8 cellular contexts compared by ENCODE assay signal in the genomic region with DNA sequence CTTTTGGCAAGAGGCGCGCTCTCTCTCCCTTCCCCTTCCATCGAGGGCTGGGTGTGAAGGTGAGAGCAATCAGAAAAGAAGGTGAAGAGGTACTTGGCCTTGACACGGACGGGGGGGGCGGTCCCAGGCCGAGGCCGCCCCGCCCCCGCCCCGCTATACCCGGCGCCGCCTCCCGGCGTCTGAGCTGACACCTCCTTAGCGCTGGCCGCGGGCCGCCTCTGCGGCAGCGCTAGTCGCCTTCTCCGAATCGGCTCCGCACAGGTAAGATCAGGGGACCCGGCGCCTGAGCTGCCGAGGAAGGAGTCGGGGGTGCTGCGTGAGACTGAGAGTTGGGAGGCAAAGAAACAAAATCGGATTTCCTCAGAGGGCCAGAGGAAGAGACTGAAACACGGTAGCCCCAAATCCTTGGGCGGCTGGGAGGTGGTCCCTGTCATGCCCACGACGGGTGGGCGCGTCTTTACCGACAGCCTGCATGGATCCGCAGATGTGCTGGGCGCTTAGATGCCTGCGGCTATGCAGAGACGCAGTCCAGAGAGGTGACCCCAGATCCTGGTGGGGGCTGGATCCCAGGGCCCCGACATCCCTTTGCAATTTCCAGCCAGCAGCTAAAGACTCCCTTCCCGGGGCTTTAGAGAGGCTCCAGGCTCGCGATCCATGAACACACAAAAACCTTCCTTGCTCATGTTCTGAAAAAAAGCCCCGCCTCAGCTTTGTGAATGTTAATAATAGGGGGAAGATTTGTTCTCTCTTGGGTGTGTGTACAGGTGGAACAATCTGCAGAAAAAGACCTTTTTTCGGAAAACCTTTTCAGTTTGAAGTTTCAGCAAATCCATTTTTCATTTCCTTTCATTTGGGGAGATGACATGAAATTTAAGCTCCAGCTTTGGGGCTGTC. TPM values are rescaled to one million over a fixed set of nuclear protein-coding genes. Genes with fewer than 3 reads are reported as not detected.
DNase-seq lines count a peak whose midpoint lies in the region; ATAC-seq and TF ChIP-seq lines count a peak whose summit lies in the region.

A gene with protein sequence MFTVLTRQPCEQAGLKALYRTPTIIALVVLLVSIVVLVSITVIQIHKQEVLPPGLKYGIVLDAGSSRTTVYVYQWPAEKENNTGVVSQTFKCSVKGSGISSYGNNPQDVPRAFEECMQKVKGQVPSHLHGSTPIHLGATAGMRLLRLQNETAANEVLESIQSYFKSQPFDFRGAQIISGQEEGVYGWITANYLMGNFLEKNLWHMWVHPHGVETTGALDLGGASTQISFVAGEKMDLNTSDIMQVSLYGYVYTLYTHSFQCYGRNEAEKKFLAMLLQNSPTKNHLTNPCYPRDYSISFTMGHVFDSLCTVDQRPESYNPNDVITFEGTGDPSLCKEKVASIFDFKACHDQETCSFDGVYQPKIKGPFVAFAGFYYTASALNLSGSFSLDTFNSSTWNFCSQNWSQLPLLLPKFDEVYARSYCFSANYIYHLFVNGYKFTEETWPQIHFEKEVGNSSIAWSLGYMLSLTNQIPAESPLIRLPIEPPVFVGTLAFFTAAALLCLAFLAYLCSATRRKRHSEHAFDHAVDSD (plus strand): TSS at position 184 of the 894 bp plus-strand sequence. CDS start 874 bp downstream, outside the sequence.

- no peak within 1 kb of the TSS for H2BK120ac ChIP-seq in mesendoderm (ENCODE audit: low read depth, low read length)

- peaks cover 3% of the 10 kb centered on the region for H3K27me3 ChIP-seq in mesendoderm (ENCODE audit: insufficient read depth, low read length, poor library complexity)

- H2AK5ac ChIP-seq in mesendoderm (ENCODE audit: low read length), result no peak within 1 kb of the TSS

- no peaks in the 10 kb centered on the region for H3K36me3 ChIP-seq in HEK293 (ENCODE audit: control insufficient read depth in 2 of 2, insufficient read depth in 1 of 2, low read length in 2 of 2)
- no peaks in the 10 kb centered on the region for H3K36me3 ChIP-seq in mesendoderm (ENCODE audit: control insufficient read depth, insufficient read depth, low read length)

- peak within 1 kb of the TSS; percentile 63 for H3K56ac ChIP-seq in mesendoderm (ENCODE audit: low read length)

- no peak within 1 kb of the TSS for H3K18ac ChIP-seq in mesendoderm (ENCODE audit: low read length)

- ATAC-seq in GM18867 (IDR thresholded peaks at IDR 0.05; ENCODE audit: unreplicated experiment), result no peak

- H3K79me1 ChIP-seq in mesendoderm (ENCODE audit: low read length), result no peaks in the 10 kb centered on the region

- H2BK15ac ChIP-seq in mesendoderm (replicated peaks; ENCODE audit: low read depth), result no peak within 1 kb of the TSS

- POLR2A ChIA-PET in HEK293 (lab: Yijun Ruan, JAX), result no interaction called here

- no peak for TF ChIP-seq CTCF in HEK293 (tag by site-specific recombination; IDR thresholded peaks at IDR 0.05)

- no peak within 1 kb of the TSS for H4K8ac ChIP-seq in mesendoderm (ENCODE audit: low read depth, low read length)

- H4K5ac ChIP-seq in mesendoderm (ENCODE audit: low read length), result no peak within 1 kb of the TSS

- CTCF ChIA-PET in HEK293 (lab: Yijun Ruan, JAX), result no interaction called here

- H3K9ac ChIP-seq in mesendoderm (ENCODE audit: low read length), result peak within 1 kb of the TSS; percentile 36

- H3K27ac ChIP-seq in HEK293 (ENCODE audit: extremely low read depth, low read depth, low read length) (no peak within 1 kb of the TSS), mesendoderm (ENCODE audit: low read depth, low read length) (no peak within 1 kb of the TSS)

- no CpG with 5 or more reads among the region's 49 CpGs for WGBS in mesendoderm (ENCODE audit: extremely low coverage, insufficient coverage, low lambda C conversion rate)

- no peaks in the 10 kb centered on the region for H3K79me2 ChIP-seq in mesendoderm (ENCODE audit: control insufficient read depth, insufficient read depth, low read length)

- H3K4me1 ChIP-seq in HEK293 (ENCODE audit: control insufficient read depth, insufficient read depth, low read length) (no peaks in the 10 kb centered on the region), mesendoderm (ENCODE audit: control insufficient read depth, low read depth, low read length) (peaks cover 3% of the 10 kb centered on the region)

- H3K4me2 ChIP-seq in mesendoderm (ENCODE audit: low read length), result peak within 1 kb of the TSS; percentile 65

- H3K9me3 ChIP-seq in HEK293 (ENCODE audit: control insufficient read depth, insufficient read depth, low read depth, low read length), result no peaks in the 10 kb centered on the region

- H3K23ac ChIP-seq in mesendoderm (ENCODE audit: low read length), result no peak within 1 kb of the TSS

- H2BK5ac ChIP-seq in mesendoderm (ENCODE audit: low read length), result no peak within 1 kb of the TSS

- no peak within 1 kb of the TSS for H3K4ac ChIP-seq in mesendoderm (ENCODE audit: low read depth, low read length)

- DNase-seq in activated CD4-positive, alpha-beta T cell treated with anti-CD3 and anti-CD28 coated beads, Interleukin-2, amount 50 U/mL, for 1 hour, result peak; percentile 15
- DNase-seq in ecto neural progenitor cell (ENCODE audit: low spot score) (peak; percentile 64), mesendoderm (peak; percentile 71), dedifferentiated amniotic fluid mesenchymal stem cell (ENCODE audit: extremely low spot score) (no peak), globus pallidus (ENCODE audit: low spot score) (no peak)
- peak; percentile 8 to 19 for DNase-seq in stimulated activated CD8-positive, alpha-beta memory T cell treated with anti-CD3 and anti-CD28 coated beads, Interleukin-7, amount 100 ng/mL, for 48 hours (ENCODE audit: extremely low read depth in 1 of 2, low read depth in 1 of 2)

- peak within 1 kb of the TSS; percentile 6; the same call in 1 of the 2 replicates for H3K4me3 ChIP-seq in HEK293 (ENCODE audit: low read depth, low read length)
- H3K4me3 ChIP-seq in mesendoderm (ENCODE audit: low read length), result peak within 1 kb of the TSS; percentile 32

TF ChIP-seq in HEK293, 187 proteins besides CTCF, POLR2A, EP300 and RAD21 (continues in another document):
- TF ChIP-seq HOXD13 (CRISPR knock-in tag; IDR thresholded peaks at IDR 0.05; ENCODE audit: borderline replicate concordance) (no peak), ZNF571 (tag by site-specific recombination; IDR thresholded peaks at IDR 0.05) (no peak), ZNF654 (tag by site-specific recombination; IDR thresholded peaks at IDR 0.05; ENCODE audit: low read depth) (no peak), ZNF707 (tag by site-specific recombination; IDR thresholded peaks at IDR 0.05) (no peak), ZNF394 (tag by site-specific recombination; IDR thresholded peaks at IDR 0.05; ENCODE audit: borderline replicate concordance) (no peak), ZNF600 (tag by site-specific recombination; IDR thresholded peaks at IDR 0.05) (no peak)
- TF ChIP-seq, protein P1, sequence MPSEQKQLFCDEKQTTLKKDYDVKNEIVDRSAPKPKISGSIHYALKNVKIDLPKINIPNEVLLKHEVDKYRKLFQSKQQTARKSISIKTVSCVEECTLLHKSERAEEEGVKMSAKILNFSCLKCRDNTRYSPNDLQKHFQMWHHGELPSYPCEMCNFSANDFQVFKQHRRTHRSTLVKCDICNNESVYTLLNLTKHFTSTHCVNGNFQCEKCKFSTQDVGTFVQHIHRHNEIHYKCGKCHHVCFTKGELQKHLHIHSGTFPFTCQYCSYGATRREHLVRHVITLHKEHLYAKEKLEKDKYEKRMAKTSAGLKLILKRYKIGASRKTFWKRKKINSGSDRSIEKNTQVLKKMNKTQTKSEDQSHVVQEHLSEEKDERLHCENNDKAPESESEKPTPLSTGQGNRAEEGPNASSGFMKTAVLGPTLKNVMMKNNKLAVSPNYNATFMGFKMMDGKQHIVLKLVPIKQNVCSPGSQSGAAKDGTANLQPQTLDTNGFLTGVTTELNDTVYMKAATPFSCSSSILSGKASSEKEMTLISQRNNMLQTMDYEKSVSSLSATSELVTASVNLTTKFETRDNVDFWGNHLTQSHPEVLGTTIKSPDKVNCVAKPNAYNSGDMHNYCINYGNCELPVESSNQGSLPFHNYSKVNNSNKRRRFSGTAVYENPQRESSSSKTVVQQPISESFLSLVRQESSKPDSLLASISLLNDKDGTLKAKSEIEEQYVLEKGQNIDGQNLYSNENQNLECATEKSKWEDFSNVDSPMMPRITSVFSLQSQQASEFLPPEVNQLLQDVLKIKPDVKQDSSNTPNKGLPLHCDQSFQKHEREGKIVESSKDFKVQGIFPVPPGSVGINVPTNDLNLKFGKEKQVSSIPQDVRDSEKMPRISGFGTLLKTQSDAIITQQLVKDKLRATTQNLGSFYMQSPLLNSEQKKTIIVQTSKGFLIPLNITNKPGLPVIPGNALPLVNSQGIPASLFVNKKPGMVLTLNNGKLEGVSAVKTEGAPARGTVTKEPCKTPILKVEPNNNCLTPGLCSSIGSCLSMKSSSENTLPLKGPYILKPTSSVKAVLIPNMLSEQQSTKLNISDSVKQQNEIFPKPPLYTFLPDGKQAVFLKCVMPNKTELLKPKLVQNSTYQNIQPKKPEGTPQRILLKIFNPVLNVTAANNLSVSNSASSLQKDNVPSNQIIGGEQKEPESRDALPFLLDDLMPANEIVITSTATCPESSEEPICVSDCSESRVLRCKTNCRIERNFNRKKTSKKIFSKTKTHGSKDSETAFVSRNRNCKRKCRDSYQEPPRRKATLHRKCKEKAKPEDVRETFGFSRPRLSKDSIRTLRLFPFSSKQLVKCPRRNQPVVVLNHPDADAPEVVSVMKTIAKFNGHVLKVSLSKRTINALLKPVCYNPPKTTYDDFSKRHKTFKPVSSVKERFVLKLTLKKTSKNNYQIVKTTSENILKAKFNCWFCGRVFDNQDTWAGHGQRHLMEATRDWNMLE (tag by site-specific recombination; conservative IDR thresholded peaks at IDR 0.05; ENCODE audit: low read depth), result no peak
- TF ChIP-seq, protein P2, sequence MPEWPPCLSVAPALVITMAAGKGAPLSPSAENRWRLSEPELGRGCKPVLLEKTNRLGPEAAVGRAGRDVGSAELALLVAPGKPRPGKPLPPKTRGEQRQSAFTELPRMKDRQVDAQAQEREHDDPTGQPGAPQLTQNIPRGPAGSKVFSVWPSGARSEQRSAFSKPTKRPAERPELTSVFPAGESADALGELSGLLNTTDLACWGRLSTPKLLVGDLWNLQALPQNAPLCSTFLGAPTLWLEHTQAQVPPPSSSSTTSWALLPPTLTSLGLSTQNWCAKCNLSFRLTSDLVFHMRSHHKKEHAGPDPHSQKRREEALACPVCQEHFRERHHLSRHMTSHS (tag by site-specific recombination; IDR thresholded peaks at IDR 0.05), result no peak

RNA-seq across cellular contexts. Expression of the gene that starts here (rescaled TPM):
- polyA plus RNA-seq in mesendoderm (2013, experiment 1 of 2), result 0.42 TPM
- polyA plus RNA-seq in mesendoderm (2013, experiment 2 of 2), result 0.39 TPM

Comparison
In these comparisons a context has a peak if more than half of its experiments do, and no peak if none do; other contexts are left out.
1. DNase-seq: peak in activated CD4-positive, alpha-beta T cell treated with anti-CD3 and anti-CD28 coated beads, Interleukin-2, amount 50 U/mL, for 1 hour (single experiment), ecto neural progenitor cell (single experiment), mesendoderm (single experiment) and stimulated activated CD8-positive, alpha-beta memory T cell treated with anti-CD3 and anti-CD28 coated beads, Interleukin-7, amount 100 ng/mL, for 48 hours (2 of 2); none in dedifferentiated amniotic fluid mesenchymal stem cell (single experiment) and globus pallidus (single experiment).